In genomic region chr12:4276524-4277204, GRCh38 we compare ENCODE assay signal across 8 cellular contexts. TPM values are rescaled to one million over a fixed set of nuclear protein-coding genes. Genes with fewer than 3 reads are reported as not detected.
A peak's percentile ranks its signal among the peaks of the same experiment; 100 is the strongest.
DNase-seq lines count a peak whose midpoint lies in the region; ATAC-seq and TF ChIP-seq lines count a peak whose summit lies in the region.

No MANE protein-coding gene starts in this region.

- peak overlapping the region; percentile 98 for H3K9ac ChIP-seq in NT2/D1 (ENCODE audit: insufficient read length, low read depth)

- H3K36me3 ChIP-seq in NT2/D1 (ENCODE audit: insufficient read depth, insufficient read length, low read length) (peaks cover 58% of the 10 kb centered on the region), mucosa of descending colon (ENCODE audit: low read depth) (no peaks in the 10 kb centered on the region)

- no peaks in the 10 kb centered on the region for H3K9me3 Mint-ChIP-seq in endothelial cell (ENCODE audit: unreplicated experiment)

- H3K36me3 Mint-ChIP-seq in endothelial cell (ENCODE audit: low read depth, unreplicated experiment): peaks cover 24% of the 10 kb centered on the region

- DNase-seq in GM10248 (ENCODE audit: extremely low spot score): peak; percentile 78
- DNase-seq in HS-27A (ENCODE audit: low read depth): peak; percentile 66
- DNase-seq in NT2/D1 (ENCODE audit: low read depth, low spot score): peak; percentile 100
- DNase-seq in activated CD8-positive, alpha-beta memory T cell treated with anti-CD3 and anti-CD28 coated beads, Interleukin-2, amount 50 U/mL, for 24 hours (ENCODE audit: extremely low read depth): peak; percentile 76
- DNase-seq in endothelial cell (ENCODE audit: low spot score): peak; percentile 89
- DNase-seq in mucosa of descending colon: peak; percentile 84 to 91 (median 87)
- peak; percentile 70 for DNase-seq in stimulated activated CD8-positive, alpha-beta memory T cell treated with anti-CD3 and anti-CD28 coated beads, Interleukin-4, amount 100 ng/mL, for 24 hours (ENCODE audit: low read depth)

- H3K4me1 ChIP-seq in NT2/D1 (ENCODE audit: insufficient read depth, insufficient read length) (peaks cover 22% of the 10 kb centered on the region), mucosa of descending colon (ENCODE audit: low read depth) (peaks cover 55% of the 10 kb centered on the region)

- H3K9me3 ChIP-seq in NT2/D1 (ENCODE audit: insufficient read depth, low read length) (no peaks in the 10 kb centered on the region), mucosa of descending colon (no peaks in the 10 kb centered on the region)

- H3K27me3 Mint-ChIP-seq in endothelial cell (ENCODE audit: unreplicated experiment): peaks cover 15% of the 10 kb centered on the region

- intact Hi-C loops in mucosa of descending colon (cut with DNase I, micrococcal nuclease): loop anchor here (2.0 to 5.0 kb wide), 3 partner anchors 169 to 280 kb away; no protein-coding TSS in a partner anchor

- peak overlapping the region; percentile 98 for H3K4me3 Mint-ChIP-seq in endothelial cell (ENCODE audit: unreplicated experiment)

- ATAC-seq in mucosa of descending colon (peak; percentile 44), HG02571 (IDR thresholded peaks at IDR 0.05; ENCODE audit: unreplicated experiment) (no peak)

- H3K4me3 ChIP-seq in NT2/D1 (ENCODE audit: insufficient read length, low read depth) (peak overlapping the region; percentile 51), mucosa of descending colon (no peak overlapping the region)

- H3K27ac Mint-ChIP-seq in endothelial cell (ENCODE audit: unreplicated experiment): no peak overlapping the region

- peaks cover 14% of the 10 kb centered on the region for H3K27me3 ChIP-seq in NT2/D1 (ENCODE audit: insufficient read depth, insufficient read length)

- CTCF ChIA-PET in GM10248 (lab: Yijun Ruan, JAX): interaction anchor here (0.6 to 6.5 kb wide), 94 partner anchors 8 to 977 kb away, joined by 3 to 196 read pairs (median 5); no protein-coding TSS in a partner anchor

- POLR2A ChIA-PET in GM10248 (lab: Yijun Ruan, JAX): interaction anchor here (0.6 to 1.4 kb wide), 4 partner anchors 10 to 66 kb away, joined by 3 to 5 read pairs (median 4); no protein-coding TSS in a partner anchor

- TF ChIP-seq CTCF in GM10248 (IDR thresholded peaks at IDR 0.05; ENCODE audit: control extremely low read depth, extremely low read depth, low read depth, missing control alignments) (peak; percentile 85), endothelial cell (IDR thresholded peaks at IDR 0.05; ENCODE audit: unreplicated experiment) (peak; percentile 89), mucosa of descending colon (IDR thresholded peaks at IDR 0.05) (peak; percentile 61)

- peaks cover 50% of the 10 kb centered on the region for H3K4me1 Mint-ChIP-seq in endothelial cell (ENCODE audit: unreplicated experiment)

RNA-seq across cellular contexts. Expression of gene CCND2, which starts 3.1 kb away (rescaled TPM):
- total RNA-seq in endothelial cell (ENCODE audit: unreplicated experiment): 88.1 TPM
- 100 to 1,000 TPM; 105 to 236 (median 130) TPM for total RNA-seq in mucosa of descending colon

RNA-seq across cellular contexts. Expression of gene TIGAR, which starts 44.3 kb away (rescaled TPM):
- total RNA-seq in endothelial cell (ENCODE audit: unreplicated experiment) (21.9 TPM), mucosa of descending colon (10 to 100 TPM; 11.4 to 17.0 (median 11.6) TPM)
